ENCODE assay signal across 22 cellular contexts in the genomic region with DNA sequence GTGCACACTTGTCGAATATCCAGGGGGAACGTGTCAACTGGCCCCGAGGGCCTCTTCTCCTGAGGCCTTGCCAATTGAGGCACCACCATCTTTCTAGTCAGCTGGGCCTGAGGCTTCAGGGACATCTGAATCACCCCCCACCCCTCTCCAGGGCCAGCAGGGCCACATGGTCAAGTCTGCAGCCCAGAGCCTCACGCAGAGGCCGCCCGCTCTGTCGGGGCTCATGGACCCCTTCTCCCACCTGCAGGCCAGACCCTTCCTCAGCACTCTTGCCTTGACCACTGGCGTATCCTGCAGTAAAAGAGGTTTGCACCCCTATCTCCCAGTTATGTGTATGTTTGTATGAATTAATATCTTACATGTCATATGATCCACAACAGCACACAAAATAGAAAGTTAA.
"Had no signal": no experiment of that assay in that cellular context is flagged by ENCODE, and none has a peak within 500 bp of the region (broad histone marks: within the 10 kb centered on the region; RNA-seq: fewer than 3 reads in every experiment).

No MANE protein-coding gene starts in this region.

- H3K4me1 Mint-ChIP-seq: activated B cell treated with CpG ODN at 0.5 μM for 24 hours; activated CD4-positive, alpha-beta T cell treated with anti-CD3 and anti-CD28 coated beads, Interleukin-2, amount 10 ng/mL, durations not matched to agents 24 days and 14 days had no signal

- H3K4me3 ChIP-seq: adrenal gland, MG63 had no signal

- H3K36me3 Mint-ChIP-seq: activated CD8-positive, alpha-beta memory T cell treated with anti-CD3 and anti-CD28 coated beads, Interleukin-2, amount 10 ng/mL, durations not matched to agents 7 days and 5 days; activated naive CD8-positive, alpha-beta T cell had no signal

- H3K36me3 ChIP-seq: adrenal gland, MG63 had no signal

- H3K27me3 Mint-ChIP-seq: activated B cell treated with CpG ODN at 0.5 μM for 24 hours; activated CD4-positive, alpha-beta T cell treated with anti-CD3 and anti-CD28 coated beads, Interleukin-2, amount 10 ng/mL, durations not matched to agents 24 days and 14 days; activated CD8-positive, alpha-beta memory T cell treated with anti-CD3 and anti-CD28 coated beads, Interleukin-2, amount 10 ng/mL, durations not matched to agents 7 days and 5 days; activated naive CD8-positive, alpha-beta T cell; activated T-cell treated with anti-CD3 and anti-CD28 coated beads, Interleukin-2, amount 50 U/mL, for 24 hours had no signal

- H3K4me3 Mint-ChIP-seq: activated B cell treated with CpG ODN at 0.5 μM for 24 hours; activated CD4-positive, alpha-beta T cell treated with anti-CD3 and anti-CD28 coated beads, Interleukin-2, amount 10 ng/mL, durations not matched to agents 24 days and 14 days; activated CD8-positive, alpha-beta memory T cell treated with anti-CD3 and anti-CD28 coated beads, Interleukin-2, amount 10 ng/mL, durations not matched to agents 7 days and 5 days; activated naive CD4-positive, alpha-beta T cell treated with anti-CD3 and anti-CD28 coated beads for 36 hours; activated naive CD8-positive, alpha-beta T cell; activated T-cell treated with anti-CD3 and anti-CD28 coated beads, Interleukin-2, amount 50 U/mL, for 24 hours; activated T-helper 1 cell treated with anti-CD3 and anti-CD28 coated beads, Interleukin-12 subunit alpha, Interleukin-12 subunit beta, Interleukin-2, Interleukin-4 antibody, amounts not matched to agents 30 ng/mL and 10 ng/mL and 1 ng/mL, durations not matched to agents 14 hours and 24 hours and 36 hours had no signal

- H3K27ac Mint-ChIP-seq: activated B cell treated with CpG ODN at 0.5 μM for 24 hours; activated CD4-positive, alpha-beta T cell treated with anti-CD3 and anti-CD28 coated beads, Interleukin-2, amount 10 ng/mL, durations not matched to agents 24 days and 14 days; activated CD8-positive, alpha-beta memory T cell treated with anti-CD3 and anti-CD28 coated beads, Interleukin-2, amount 10 ng/mL, durations not matched to agents 7 days and 5 days; activated naive CD4-positive, alpha-beta T cell treated with anti-CD3 and anti-CD28 coated beads for 36 hours; activated naive CD8-positive, alpha-beta T cell; activated T-cell treated with anti-CD3 and anti-CD28 coated beads, Interleukin-2, amount 50 U/mL, for 24 hours; activated T-helper 1 cell treated with anti-CD3 and anti-CD28 coated beads, Interleukin-12 subunit alpha, Interleukin-12 subunit beta, Interleukin-2, Interleukin-4 antibody, amounts not matched to agents 30 ng/mL and 10 ng/mL and 1 ng/mL, durations not matched to agents 14 hours and 24 hours and 36 hours had no signal

- ATAC-seq: activated CD8-positive, alpha-beta memory T cell treated with anti-CD3 and anti-CD28 coated beads, Interleukin-2, amount 10 ng/mL, durations not matched to agents 7 days and 5 days; PC-3 had no signal

- H3K9me3 ChIP-seq: adrenal gland, MG63 had no signal

- DNase-seq: activated B cell treated with CpG ODN at 0.5 μM for 24 hours; activated CD4-positive, alpha-beta T cell treated with anti-CD3 and anti-CD28 coated beads for 1 hour; activated CD4-positive, alpha-beta T cell treated with anti-CD3 and anti-CD28 coated beads, Interleukin-2, amount 10 ng/mL, durations not matched to agents 24 days and 14 days; activated CD4-positive, alpha-beta T cell treated with anti-CD3 and anti-CD28 coated beads, Interleukin-2, amount 50 U/mL, for 48 hours; activated CD8-positive, alpha-beta memory T cell treated with anti-CD3 and anti-CD28 coated beads, Interleukin-2, amount 10 ng/mL, durations not matched to agents 7 days and 5 days; activated effector memory CD4-positive, alpha-beta T cell treated with Interleukin-2 at 50 U/mL for 16 hours; activated naive CD4-positive, alpha-beta T cell treated with anti-CD3 and anti-CD28 coated beads for 36 hours; activated T-cell treated with anti-CD3 and anti-CD28 coated beads, Interleukin-2, amount 50 U/mL, for 24 hours; adrenal gland; MG63; NCI-H1105; NCI-H1436; NCI-H187; NCI-H2081; NCI-H510A treated with DMSO at 0.1 percent for 48 hours; NCI-H69; PC-3; SHP77 treated with DMSO at 0.1 percent for 48 hours; T-helper 2 cell; T1000 had no signal

- H3K27ac ChIP-seq: adrenal gland had no signal

- H3K9me3 Mint-ChIP-seq: activated B cell treated with CpG ODN at 0.5 μM for 24 hours; activated CD4-positive, alpha-beta T cell treated with anti-CD3 and anti-CD28 coated beads, Interleukin-2, amount 10 ng/mL, durations not matched to agents 24 days and 14 days; activated naive CD4-positive, alpha-beta T cell treated with anti-CD3 and anti-CD28 coated beads for 36 hours; activated T-cell treated with anti-CD3 and anti-CD28 coated beads, Interleukin-2, amount 50 U/mL, for 24 hours; activated T-helper 1 cell treated with anti-CD3 and anti-CD28 coated beads, Interleukin-12 subunit alpha, Interleukin-12 subunit beta, Interleukin-2, Interleukin-4 antibody, amounts not matched to agents 30 ng/mL and 10 ng/mL and 1 ng/mL, durations not matched to agents 14 hours and 24 hours and 36 hours had no signal

- H3K27me3 ChIP-seq: adrenal gland, MG63 had no signal
